Comparison of ENCODE assay signal across 1 cellular context in genomic region chr7:114919587-114919986, GRCh38.
TF ChIP-seq lines count a peak whose summit lies in the region.

No MANE protein-coding gene starts in this region.

TF ChIP-seq in GM12878, 131 proteins besides CTCF, POLR2A, EP300 and RAD21:
- TF ChIP-seq TCF12 (IDR thresholded peaks at IDR 0.05; ENCODE audit: low read depth, low read length) = no peak
- TF ChIP-seq SRF (IDR thresholded peaks at IDR 0.05; ENCODE audit: low read depth in 2 of 2, low read length in 2 of 2) = no peak
- no peak for TF ChIP-seq SIN3A (IDR thresholded peaks at IDR 0.05; ENCODE audit: low read depth, low read length)
- TF ChIP-seq SREBF2 (IDR thresholded peaks at IDR 0.05; ENCODE audit: low read length) = no peak
- 0 out of 4 replicates have a peak, but pooled peaks of 1 of the 2 experiments have one; percentile 24 for TF ChIP-seq ETV6 (conservative IDR thresholded peaks at IDR 0.05 in 1 of 2, IDR thresholded peaks at IDR 0.05 in 1 of 2; ENCODE audit: borderline replicate concordance in 1 of 2, low read depth in 1 of 2)
- no peak for TF ChIP-seq KDM1A (IDR thresholded peaks at IDR 0.05; ENCODE audit: borderline replicate concordance)
- TF ChIP-seq EZH2 (IDR thresholded peaks at IDR 0.05; ENCODE audit: borderline replicate concordance, control insufficient read depth, low read depth, low read length) = no peak
- TF ChIP-seq NR2F1 (conservative IDR thresholded peaks at IDR 0.05) = no peak
- peak; percentile 9 for TF ChIP-seq BCL3 (IDR thresholded peaks at IDR 0.05; ENCODE audit: borderline replicate concordance, insufficient read depth, low read depth, low read length, poor library complexity, severe bottlenecking)
- TF ChIP-seq FOXM1 (IDR thresholded peaks at IDR 0.05; ENCODE audit: low read depth, low read length) = peak; percentile 67; the same call in 1 of the 2 replicates
- no peak for TF ChIP-seq RB1 (IDR thresholded peaks at IDR 0.05; ENCODE audit: borderline replicate concordance)
- TF ChIP-seq CBX5 (IDR thresholded peaks at IDR 0.05; ENCODE audit: low read depth) = no peak
- peak; percentile 7; the same call in 1 of the 2 replicates for TF ChIP-seq RUNX3 (IDR thresholded peaks at IDR 0.05; ENCODE audit: low read length)
- TF ChIP-seq ZNF24 (IDR thresholded peaks at IDR 0.05) = no peak
- TF ChIP-seq PKNOX1 (IDR thresholded peaks at IDR 0.05) = peak; percentile 23; the same call in 1 of the 2 replicates
- TF ChIP-seq POLR2AphosphoS5 (IDR thresholded peaks at IDR 0.05; ENCODE audit: low read length) = no peak
- no peak for TF ChIP-seq SREBF1 (IDR thresholded peaks at IDR 0.05; ENCODE audit: low read length)
- no peak for TF ChIP-seq MTA2 (IDR thresholded peaks at IDR 0.05; ENCODE audit: low read depth)
- TF ChIP-seq ATF2 (IDR thresholded peaks at IDR 0.05; ENCODE audit: low read length) = peak; percentile 24
- TF ChIP-seq BCLAF1 (IDR thresholded peaks at IDR 0.05) = no peak
- peak; percentile 43 for TF ChIP-seq JUNB (IDR thresholded peaks at IDR 0.05)
- TF ChIP-seq NFXL1 (IDR thresholded peaks at IDR 0.05; ENCODE audit: borderline replicate concordance) = no peak
- TF ChIP-seq STAT3 (IDR thresholded peaks at IDR 0.05; ENCODE audit: low read depth, low read length) = no peak
- no peak for TF ChIP-seq ATF3 (IDR thresholded peaks at IDR 0.05; ENCODE audit: borderline replicate concordance, extremely low read depth, low read depth, low read length)
- peak; percentile 69; the same call in 1 of the 2 replicates for TF ChIP-seq NFIC (IDR thresholded peaks at IDR 0.05; ENCODE audit: low read depth, low read length)
- no peak for TF ChIP-seq ELK1 (IDR thresholded peaks at IDR 0.05; ENCODE audit: low read depth, low read length)
- no peak for TF ChIP-seq MEF2B (IDR thresholded peaks at IDR 0.05; ENCODE audit: partially characterized antibody, poor library complexity, severe bottlenecking)
- no peak for TF ChIP-seq USF2 (IDR thresholded peaks at IDR 0.05; ENCODE audit: borderline replicate concordance, low read depth, low read length)
- TF ChIP-seq RAD51 (IDR thresholded peaks at IDR 0.05) = no peak
- TF ChIP-seq ZBTB11 (CRISPR knock-in tag; IDR thresholded peaks at IDR 0.05) = no peak
- peak; percentile 46; the same call in 1 of the 2 replicates for TF ChIP-seq CREM (IDR thresholded peaks at IDR 0.05; ENCODE audit: low read depth)
- TF ChIP-seq SMARCA5 (IDR thresholded peaks at IDR 0.05) = no peak
- peak; percentile 85 for TF ChIP-seq EED (IDR thresholded peaks at IDR 0.05; ENCODE audit: low read depth)
